Comparison of ENCODE assay signal across 19 cellular contexts in the genomic region with DNA sequence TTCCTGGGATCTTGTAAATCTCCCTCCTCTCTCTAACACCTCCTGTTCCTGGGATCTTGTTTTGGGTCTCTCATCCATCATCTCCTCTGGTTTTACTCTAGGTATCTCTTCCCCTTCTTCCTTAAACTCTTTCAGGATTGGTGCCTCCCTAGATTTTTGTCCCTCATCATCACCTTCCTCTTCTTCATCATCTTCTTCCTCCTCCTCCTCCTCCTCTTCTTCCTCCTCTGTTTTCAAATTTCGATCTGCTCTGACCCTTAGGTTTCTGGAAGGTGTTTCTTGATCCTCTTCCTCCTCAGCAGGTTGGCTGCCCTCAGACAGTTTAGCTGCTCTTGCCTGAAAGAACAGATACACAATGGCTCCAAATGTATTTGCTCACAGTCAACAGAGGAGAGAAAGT. TPM values are rescaled to one million over a fixed set of nuclear protein-coding genes. Genes with fewer than 3 reads are reported as not detected.
DNase-seq lines count a peak whose midpoint lies in the region; ATAC-seq, FAIRE-seq and TF ChIP-seq lines count a peak whose summit lies in the region.
"Had no signal": no experiment of that assay in that cellular context is flagged by ENCODE, and none has a peak within 500 bp of the region (broad histone marks: within the 10 kb centered on the region; RNA-seq: fewer than 3 reads in every experiment).

No MANE protein-coding gene starts in this region.

- H3K9me3 ChIP-seq in HepG2 (ENCODE audit: low read length), result no peaks in the 10 kb centered on the region
- H3K9me3 ChIP-seq in right lobe of liver, result no peaks in the 10 kb centered on the region
- H3K9me3 ChIP-seq: body of pancreas, SJSA1, stomach had no signal

- no peaks in the 10 kb centered on the region for H3K79me2 ChIP-seq in HepG2 (ENCODE audit: insufficient read depth, low read length)

- FAIRE-seq in HepG2 (lab: Jason Lieb, UNC), result no peak

- POLR2A ChIA-PET in HepG2 (lab: Yijun Ruan, JAX), result interaction anchor here (2.5 to 5.8 kb wide), 3 partner anchors 9 to 241 kb away, joined by 6 to 85 read pairs (median 20); partner anchors contain the start of genes ACIN1, C14orf119 and PABPN1
- POLR2A ChIA-PET in activated CD8-positive, alpha-beta T cell treated with anti-CD3 and anti-CD28 coated beads, Interleukin-2, amount 10 ng/mL, durations not matched to agents 7 days and 5 days (lab: Charles Lee), result interaction anchor here (1.1 kb wide), 1 partner anchor 19 kb away, joined by 3 read pairs; no protein-coding TSS in a partner anchor

- no peak overlapping the region for H3K9ac ChIP-seq in HepG2 (ENCODE audit: insufficient read depth, low read depth, low read length)
- H3K9ac ChIP-seq: neural progenitor cell had no signal

- H3K27ac Mint-ChIP-seq in activated CD8-positive, alpha-beta T cell treated with anti-CD3 and anti-CD28 coated beads, Interleukin-2, amount 10 ng/mL, durations not matched to agents 7 days and 5 days, result peak overlapping the region; percentile 13
- H3K27ac Mint-ChIP-seq: neural progenitor cell had no signal

- intact Hi-C loops in HepG2 (cut with micrococcal nuclease; ENCODE audit: unreplicated experiment) (no loop called here), right lobe of liver (cut with DNase I) (no loop called here)

- TF ChIP-seq POLR2A in HepG2 (IDR thresholded peaks at IDR 0.05; ENCODE audit: insufficient read depth in 1 of 2, low read depth in 2 of 2, low read length in 2 of 2) (no peak), right lobe of liver (IDR thresholded peaks at IDR 0.05) (no peak)

- no peak for DNase-seq in HepG2 (ENCODE audit: low spot score)
- no peak for DNase-seq in right lobe of liver
- no peak for DNase-seq in activated CD8-positive, alpha-beta T cell treated with anti-CD3 and anti-CD28 coated beads, Interleukin-2, amount 10 ng/mL, durations not matched to agents 7 days and 5 days
- no peak for DNase-seq in epithelial cell of prostate (ENCODE audit: low read depth, low spot score)
- no peak for DNase-seq in NCI-H2227 treated with DMSO at 0.1 percent for 48 hours (lab: John Stamatoyannopoulos, UW)
- DNase-seq in DMS153 (lab: John Stamatoyannopoulos, UW), result no peak
- DNase-seq in HuH-7.5 (ENCODE audit: low spot score), result no peak
- DNase-seq: body of pancreas, dermis blood vessel endothelial cell, H7, NCI-H187 treated with DMSO at 0.1 percent for 48 hours, NCI-H446, stomach, T-helper 9 cell had no signal

- WGBS in HepG2 (ENCODE audit: low lambda C conversion rate), result 96% methylated on average over 1 of the region's 1 CpG
- WGBS in right lobe of liver (ENCODE audit: insufficient coverage, low coverage, low lambda C conversion rate, missing lambda C conversion rate), result 55% methylated on average over 1 of the region's 1 CpG

- CTCF ChIA-PET in HepG2 (lab: Yijun Ruan, JAX; ENCODE audit: low intra/inter-chr PET ratio, low total read pairs), result interaction anchor here (4.1 kb wide), 1 partner anchor 12 kb away, joined by 20 read pairs; no protein-coding TSS in a partner anchor
- CTCF ChIA-PET in activated CD8-positive, alpha-beta T cell treated with anti-CD3 and anti-CD28 coated beads, Interleukin-2, amount 10 ng/mL, durations not matched to agents 7 days and 5 days (lab: Charles Lee), result interaction anchor here (0.9 to 8.6 kb wide), 5 partner anchors 10 to 94 kb away, joined by 3 to 96 read pairs (median 7); partner anchors contain the start of genes ACIN1 and C14orf119

- H3K27ac ChIP-seq in HepG2 (ENCODE audit: extremely low read length, insufficient read depth, low read length) (no peak overlapping the region), right lobe of liver (no peak overlapping the region), epithelial cell of prostate (peak overlapping the region; percentile 77)
- H3K27ac ChIP-seq: body of pancreas, neural progenitor cell, SJSA1 had no signal

- no peak overlapping the region for H3K4me3 Mint-ChIP-seq in activated CD8-positive, alpha-beta T cell treated with anti-CD3 and anti-CD28 coated beads, Interleukin-2, amount 10 ng/mL, durations not matched to agents 7 days and 5 days
- H3K4me3 Mint-ChIP-seq: neural progenitor cell had no signal

- TF ChIP-seq CTCF in HepG2 (CRISPR knock-in tag; IDR thresholded peaks at IDR 0.05) (no peak), right lobe of liver (IDR thresholded peaks at IDR 0.05) (no peak)

- H3K4me1 Mint-ChIP-seq in activated CD8-positive, alpha-beta T cell treated with anti-CD3 and anti-CD28 coated beads, Interleukin-2, amount 10 ng/mL, durations not matched to agents 7 days and 5 days (ENCODE audit: low read depth), result no peaks in the 10 kb centered on the region
- H3K4me1 Mint-ChIP-seq: neural progenitor cell had no signal

- H4K20me1 ChIP-seq in HepG2 (ENCODE audit: insufficient read depth, low read length), result peaks cover 11% of the 10 kb centered on the region; the same call in 1 of the 2 replicates

- H3K36me3 ChIP-seq in HepG2 (replicated peaks in 1 of 2; ENCODE audit: control insufficient read depth in 1 of 2, insufficient read depth in 2 of 2, low read length in 2 of 2), result peaks cover 66 to 98% of the 10 kb centered on the region in 2 experiments
- peaks cover 8 to 90% (median 49%) of the 10 kb centered on the region in 4 donors for H3K36me3 ChIP-seq in right lobe of liver

- no peak overlapping the region for H2AFZ ChIP-seq in HepG2 (ENCODE audit: low read length)
- H2AFZ ChIP-seq: neural progenitor cell had no signal

- H3K27me3 ChIP-seq in HepG2 (ENCODE audit: control insufficient read depth in 1 of 2, insufficient read depth in 2 of 2, low read length in 2 of 2) (no peaks in the 10 kb centered on the region), right lobe of liver (no peaks in the 10 kb centered on the region)
- H3K27me3 ChIP-seq: body of pancreas, neural progenitor cell, SJSA1, stomach had no signal

- no peak for TF ChIP-seq EP300 in HepG2 (IDR thresholded peaks at IDR 0.05; ENCODE audit: low read depth in 2 of 2, low read length in 2 of 2)
- no peak for TF ChIP-seq EP300 in HepG2 (CRISPR knock-in tag; IDR thresholded peaks at IDR 0.05; ENCODE audit: borderline replicate concordance)

- H3K9me3 Mint-ChIP-seq in activated CD8-positive, alpha-beta T cell treated with anti-CD3 and anti-CD28 coated beads, Interleukin-2, amount 10 ng/mL, durations not matched to agents 7 days and 5 days (ENCODE audit: insufficient read depth), result no peaks in the 10 kb centered on the region
- H3K9me3 Mint-ChIP-seq: neural progenitor cell had no signal

- in situ Hi-C loops in HepG2 (cut with HindIII; ENCODE audit: extremely low pct_ligation_motif_present, low pct_unique_long_range_greater_than_20kb), result no loop called here

- no peaks in the 10 kb centered on the region for H3K27me3 Mint-ChIP-seq in activated CD8-positive, alpha-beta T cell treated with anti-CD3 and anti-CD28 coated beads, Interleukin-2, amount 10 ng/mL, durations not matched to agents 7 days and 5 days (ENCODE audit: low read depth)

- peaks cover 75% of the 10 kb centered on the region for H3K36me3 Mint-ChIP-seq in activated CD8-positive, alpha-beta T cell treated with anti-CD3 and anti-CD28 coated beads, Interleukin-2, amount 10 ng/mL, durations not matched to agents 7 days and 5 days (ENCODE audit: low read depth)

- H3K4me3 ChIP-seq in HepG2 (replicated peaks in 1 of 3; ENCODE audit: insufficient read depth in 1 of 3, low read depth in 2 of 3, low read length in 3 of 3) (no peak overlapping the region), right lobe of liver (no peak overlapping the region)
- H3K4me3 ChIP-seq: body of pancreas, lung, neural progenitor cell, SJSA1, stomach had no signal

- no peak for ATAC-seq in HepG2
- ATAC-seq in right lobe of liver, result no peak
- no peak for ATAC-seq in activated CD8-positive, alpha-beta T cell treated with anti-CD3 and anti-CD28 coated beads, Interleukin-2, amount 10 ng/mL, durations not matched to agents 7 days and 5 days
- ATAC-seq in HG03108 (IDR thresholded peaks at IDR 0.05; ENCODE audit: unreplicated experiment), result no peak
- ATAC-seq: body of pancreas had no signal

- no peak overlapping the region for H3K4me2 ChIP-seq in HepG2 (ENCODE audit: low read depth, low read length)
- H3K4me2 ChIP-seq: neural progenitor cell had no signal

- H3K4me1 ChIP-seq in HepG2 (ENCODE audit: insufficient read depth, low read length), result no peaks in the 10 kb centered on the region
- peaks cover 0 to 13% (median 4%) of the 10 kb centered on the region in 4 donors for H3K4me1 ChIP-seq in right lobe of liver
- H3K4me1 ChIP-seq: body of pancreas, neural progenitor cell had no signal

- no TSS peak for BruUV-seq in HepG2 (replicated peaks; lab: Mats Ljungman, UMichigan)

- TF ChIP-seq RAD21 in HepG2 (CRISPR knock-in tag; IDR thresholded peaks at IDR 0.05), result no peak

RNA-seq across cellular contexts. Expression of gene ACIN1, which starts 14.5 kb away (rescaled TPM):
- 102 and 165 TPM in 2 replicates for total RNA-seq in HepG2 (2016; rRNA removed; fragmentation: Illumina TruSeq; extraction: Trizol)
- total RNA-seq in HepG2 (2016; cell fraction: cytosol; rRNA removed; fragmentation: Illumina TruSeq; extraction: Trizol; ENCODE audit: low read depth), result 71.3 and 71.5 TPM in 2 replicates
- total RNA-seq in HepG2 (2016; cell fraction: insoluble cytoplasmic fraction; rRNA removed; fragmentation: Illumina TruSeq; extraction: Trizol), result 79.7 and 163 TPM in 2 replicates
- total RNA-seq in HepG2 (2016; cell fraction: membrane; rRNA removed; fragmentation: Illumina TruSeq; extraction: Trizol), result 59.8 and 62.7 TPM in 2 replicates
- total RNA-seq in HepG2 (2016; cell fraction: nucleus; rRNA removed; fragmentation: Illumina TruSeq; extraction: Trizol), result 344 and 371 TPM in 2 replicates
- polyA plus RNA-seq in HepG2 (2011; rRNA removed), result 183 and 222 TPM in 2 replicates
- 64.2 and 64.8 TPM in 2 replicates for polyA plus RNA-seq in HepG2 (2011; cell fraction: cytosol; rRNA removed)
- 997 and 1,030 TPM in 2 replicates for polyA plus RNA-seq in HepG2 (2011; cell fraction: nucleus; rRNA removed)
- 155 and 156 TPM in 2 replicates for polyA plus RNA-seq in HepG2 (2012)
- polyA plus RNA-seq in HepG2 (2016; cell fraction: cytosol; fragmentation: Illumina TruSeq; extraction: Trizol; ENCODE audit: low read depth), result 17.6 and 21.0 TPM in 2 replicates
- 105 and 132 TPM in 2 replicates for polyA plus RNA-seq in HepG2 (2016; cell fraction: insoluble cytoplasmic fraction; fragmentation: Illumina TruSeq; extraction: Trizol; ENCODE audit: low read depth)
- polyA plus RNA-seq in HepG2 (2016; cell fraction: membrane; fragmentation: Illumina TruSeq; extraction: Trizol; ENCODE audit: low read depth), result 29.3 and 37.8 TPM in 2 replicates
- 1,263 and 1,283 TPM in 2 replicates for polyA plus RNA-seq in HepG2 (2016; cell fraction: nucleus; fragmentation: Illumina TruSeq; extraction: Trizol; ENCODE audit: insufficient read depth, low read depth)
- polyA minus RNA-seq in HepG2 (2011; rRNA and poly(A)+ RNA removed; ENCODE audit: low replicate concordance), result 122 and 152 TPM in 2 replicates
- 39.4 and 46.3 TPM in 2 replicates for polyA minus RNA-seq in HepG2 (2011; cell fraction: cytosol; rRNA and poly(A)+ RNA removed)
- polyA minus RNA-seq in HepG2 (2011; cell fraction: nucleus; rRNA and poly(A)+ RNA removed), result 630 and 693 TPM in 2 replicates
- total RNA-seq in right lobe of liver, result 10 to 100 TPM; 40.5 to 66.1 (median 52.9) TPM
- 100 to 1,000 TPM; 161 to 177 TPM for total RNA-seq in activated CD8-positive, alpha-beta T cell treated with anti-CD3 and anti-CD28 coated beads, Interleukin-2, amount 10 ng/mL, durations not matched to agents 7 days and 5 days

RNA-seq across cellular contexts. Expression of gene C14orf119, which starts 14.8 kb away (rescaled TPM):
- total RNA-seq in HepG2 (2016; rRNA removed; fragmentation: Illumina TruSeq; extraction: Trizol), result 206 and 299 TPM in 2 replicates
- 51.0 and 54.6 TPM in 2 replicates for total RNA-seq in HepG2 (2016; cell fraction: cytosol; rRNA removed; fragmentation: Illumina TruSeq; extraction: Trizol; ENCODE audit: low read depth)
- 204 and 326 TPM in 2 replicates for total RNA-seq in HepG2 (2016; cell fraction: insoluble cytoplasmic fraction; rRNA removed; fragmentation: Illumina TruSeq; extraction: Trizol)
- 66.2 and 72.9 TPM in 2 replicates for total RNA-seq in HepG2 (2016; cell fraction: membrane; rRNA removed; fragmentation: Illumina TruSeq; extraction: Trizol)
- 67.0 and 72.0 TPM in 2 replicates for total RNA-seq in HepG2 (2016; cell fraction: nucleus; rRNA removed; fragmentation: Illumina TruSeq; extraction: Trizol)
- 104 and 117 TPM in 2 replicates for polyA plus RNA-seq in HepG2 (2011; rRNA removed)
- 125 and 157 TPM in 2 replicates for polyA plus RNA-seq in HepG2 (2011; cell fraction: cytosol; rRNA removed)
- 52.9 and 72.4 TPM in 2 replicates for polyA plus RNA-seq in HepG2 (2011; cell fraction: nucleus; rRNA removed)
- polyA plus RNA-seq in HepG2 (2012), result 79.1 and 104 TPM in 2 replicates
- polyA plus RNA-seq in HepG2 (2016; cell fraction: cytosol; fragmentation: Illumina TruSeq; extraction: Trizol; ENCODE audit: low read depth), result 39.1 and 40.5 TPM in 2 replicates
- polyA plus RNA-seq in HepG2 (2016; cell fraction: insoluble cytoplasmic fraction; fragmentation: Illumina TruSeq; extraction: Trizol; ENCODE audit: low read depth), result 290 and 316 TPM in 2 replicates
- polyA plus RNA-seq in HepG2 (2016; cell fraction: membrane; fragmentation: Illumina TruSeq; extraction: Trizol; ENCODE audit: low read depth), result 46.1 and 51.5 TPM in 2 replicates
- polyA plus RNA-seq in HepG2 (2016; cell fraction: nucleus; fragmentation: Illumina TruSeq; extraction: Trizol; ENCODE audit: insufficient read depth, low read depth), result 112 and 120 TPM in 2 replicates
- polyA minus RNA-seq in HepG2 (2011; rRNA and poly(A)+ RNA removed; ENCODE audit: low replicate concordance), result 101 and 161 TPM in 2 replicates
- polyA minus RNA-seq in HepG2 (2011; cell fraction: cytosol; rRNA and poly(A)+ RNA removed), result 54.7 and 61.1 TPM in 2 replicates
- polyA minus RNA-seq in HepG2 (2011; cell fraction: nucleus; rRNA and poly(A)+ RNA removed), result 24.1 and 38.5 TPM in 2 replicates
- 10 to 100 TPM; 10.7 to 22.6 (median 14.1) TPM for total RNA-seq in right lobe of liver
- total RNA-seq in activated CD8-positive, alpha-beta T cell treated with anti-CD3 and anti-CD28 coated beads, Interleukin-2, amount 10 ng/mL, durations not matched to agents 7 days and 5 days, result 10 to 100 TPM; 46.0 to 47.0 TPM

RNA-seq across cellular contexts. Expression of gene CDH24, which starts 23.2 kb away (rescaled TPM):
- total RNA-seq in HepG2 (2016; rRNA removed; fragmentation: Illumina TruSeq; extraction: Trizol), result 0.41 and 0.69 TPM in 2 replicates
- 0.35 and 0.40 TPM in 2 replicates for total RNA-seq in HepG2 (2016; cell fraction: cytosol; rRNA removed; fragmentation: Illumina TruSeq; extraction: Trizol; ENCODE audit: low read depth)
- 0.45 and 0.76 TPM in 2 replicates for total RNA-seq in HepG2 (2016; cell fraction: insoluble cytoplasmic fraction; rRNA removed; fragmentation: Illumina TruSeq; extraction: Trizol)
- total RNA-seq in HepG2 (2016; cell fraction: membrane; rRNA removed; fragmentation: Illumina TruSeq; extraction: Trizol), result 1.1 and 1.2 TPM in 2 replicates
- total RNA-seq in HepG2 (2016; cell fraction: nucleus; rRNA removed; fragmentation: Illumina TruSeq; extraction: Trizol), result 0.56 and 0.59 TPM in 2 replicates
- polyA plus RNA-seq in HepG2 (2011; rRNA removed), result 0.99 and 1.2 TPM in 2 replicates
- 0.41 and 0.76 TPM in 2 replicates for polyA plus RNA-seq in HepG2 (2011; cell fraction: cytosol; rRNA removed)
- polyA plus RNA-seq in HepG2 (2011; cell fraction: nucleus; rRNA removed), result 6.5 and 6.6 TPM in 2 replicates
- polyA plus RNA-seq in HepG2 (2012), result 0.50 and 0.55 TPM in 2 replicates
- polyA plus RNA-seq in HepG2 (2016; cell fraction: cytosol; fragmentation: Illumina TruSeq; extraction: Trizol; ENCODE audit: low read depth), result 0.59 and 0.70 TPM in 2 replicates
- polyA plus RNA-seq in HepG2 (2016; cell fraction: insoluble cytoplasmic fraction; fragmentation: Illumina TruSeq; extraction: Trizol; ENCODE audit: low read depth), result 0.41 and 0.73 TPM in 2 replicates
- 1.0 and 1.2 TPM in 2 replicates for polyA plus RNA-seq in HepG2 (2016; cell fraction: membrane; fragmentation: Illumina TruSeq; extraction: Trizol; ENCODE audit: low read depth)
- polyA plus RNA-seq in HepG2 (2016; cell fraction: nucleus; fragmentation: Illumina TruSeq; extraction: Trizol; ENCODE audit: insufficient read depth, low read depth), result 2.5 and 2.8 TPM in 2 replicates
- 1.1 and 16.3 TPM in 2 replicates for polyA minus RNA-seq in HepG2 (2011; rRNA and poly(A)+ RNA removed; ENCODE audit: low replicate concordance)
- 0.40 and 0.44 TPM in 2 replicates for polyA minus RNA-seq in HepG2 (2011; cell fraction: cytosol; rRNA and poly(A)+ RNA removed)
- polyA minus RNA-seq in HepG2 (2011; cell fraction: nucleus; rRNA and poly(A)+ RNA removed), result 0.90 and 0.99 TPM in 2 replicates
- under 1 TPM; 0.26 to 0.74 (median 0.54) TPM for total RNA-seq in right lobe of liver
- 1 to 10 TPM; 1.6 to 1.8 TPM for total RNA-seq in activated CD8-positive, alpha-beta T cell treated with anti-CD3 and anti-CD28 coated beads, Interleukin-2, amount 10 ng/mL, durations not matched to agents 7 days and 5 days

RNA-seq across cellular contexts. Expression of gene CIROP, which starts 24.3 kb away (rescaled TPM):
- total RNA-seq in HepG2 (2016; rRNA removed; fragmentation: Illumina TruSeq; extraction: Trizol), result not detected in 2 replicates
- not detected in 2 replicates for total RNA-seq in HepG2 (2016; cell fraction: cytosol; rRNA removed; fragmentation: Illumina TruSeq; extraction: Trizol; ENCODE audit: low read depth)
- total RNA-seq in HepG2 (2016; cell fraction: insoluble cytoplasmic fraction; rRNA removed; fragmentation: Illumina TruSeq; extraction: Trizol), result not detected in 2 replicates
- not detected in 2 replicates for total RNA-seq in HepG2 (2016; cell fraction: membrane; rRNA removed; fragmentation: Illumina TruSeq; extraction: Trizol)
- not detected in 2 replicates for total RNA-seq in HepG2 (2016; cell fraction: nucleus; rRNA removed; fragmentation: Illumina TruSeq; extraction: Trizol)
- 0.07 and 0.14 TPM in 2 replicates for polyA plus RNA-seq in HepG2 (2011; rRNA removed)
- 0.05 and 0.14 TPM in 2 replicates for polyA plus RNA-seq in HepG2 (2011; cell fraction: cytosol; rRNA removed)
- polyA plus RNA-seq in HepG2 (2011; cell fraction: nucleus; rRNA removed), result 0.18 and 0.59 TPM in 2 replicates
- polyA plus RNA-seq in HepG2 (2012), result 0.05 and 0.12 TPM in 2 replicates
- polyA plus RNA-seq in HepG2 (2016; cell fraction: cytosol; fragmentation: Illumina TruSeq; extraction: Trizol; ENCODE audit: low read depth), result not detected in 2 replicates
- not detected in 2 replicates for polyA plus RNA-seq in HepG2 (2016; cell fraction: insoluble cytoplasmic fraction; fragmentation: Illumina TruSeq; extraction: Trizol; ENCODE audit: low read depth)
- polyA plus RNA-seq in HepG2 (2016; cell fraction: membrane; fragmentation: Illumina TruSeq; extraction: Trizol; ENCODE audit: low read depth), result not detected in 2 replicates
- polyA plus RNA-seq in HepG2 (2016; cell fraction: nucleus; fragmentation: Illumina TruSeq; extraction: Trizol; ENCODE audit: insufficient read depth, low read depth), result not detected in 2 replicates
- 0.12 TPM in 1 of 2 replicates, not detected in the other for polyA minus RNA-seq in HepG2 (2011; rRNA and poly(A)+ RNA removed; ENCODE audit: low replicate concordance)
- polyA minus RNA-seq in HepG2 (2011; cell fraction: cytosol; rRNA and poly(A)+ RNA removed), result not detected in 2 replicates
- polyA minus RNA-seq in HepG2 (2011; cell fraction: nucleus; rRNA and poly(A)+ RNA removed), result not detected in 2 replicates
- not detected for total RNA-seq in right lobe of liver
- not detected for total RNA-seq in activated CD8-positive, alpha-beta T cell treated with anti-CD3 and anti-CD28 coated beads, Interleukin-2, amount 10 ng/mL, durations not matched to agents 7 days and 5 days
- total RNA-seq: body of pancreas, dermis blood vessel endothelial cell, lung, SJSA1, stomach had no signal
- polyA plus RNA-seq: lung, stomach had no signal

RNA-seq across cellular contexts. Expression of gene PSMB11, which starts 38.5 kb away (rescaled TPM):
- total RNA-seq in HepG2 (2016; rRNA removed; fragmentation: Illumina TruSeq; extraction: Trizol) (not detected in 2 replicates), right lobe of liver (not detected)
- total RNA-seq in HepG2 (2016; cell fraction: cytosol; rRNA removed; fragmentation: Illumina TruSeq; extraction: Trizol; ENCODE audit: low read depth), result not detected in 2 replicates
- not detected in 2 replicates for total RNA-seq in HepG2 (2016; cell fraction: insoluble cytoplasmic fraction; rRNA removed; fragmentation: Illumina TruSeq; extraction: Trizol)
- not detected in 2 replicates for total RNA-seq in HepG2 (2016; cell fraction: membrane; rRNA removed; fragmentation: Illumina TruSeq; extraction: Trizol)
- total RNA-seq in HepG2 (2016; cell fraction: nucleus; rRNA removed; fragmentation: Illumina TruSeq; extraction: Trizol), result not detected in 2 replicates
- polyA plus RNA-seq in HepG2 (2011; rRNA removed), result not detected in 2 replicates
- not detected in 2 replicates for polyA plus RNA-seq in HepG2 (2011; cell fraction: cytosol; rRNA removed)
- not detected in 2 replicates for polyA plus RNA-seq in HepG2 (2011; cell fraction: nucleus; rRNA removed)
- not detected in 2 replicates for polyA plus RNA-seq in HepG2 (2012)
- polyA plus RNA-seq in HepG2 (2016; cell fraction: cytosol; fragmentation: Illumina TruSeq; extraction: Trizol; ENCODE audit: low read depth), result not detected in 2 replicates
- not detected in 2 replicates for polyA plus RNA-seq in HepG2 (2016; cell fraction: insoluble cytoplasmic fraction; fragmentation: Illumina TruSeq; extraction: Trizol; ENCODE audit: low read depth)
- not detected in 2 replicates for polyA plus RNA-seq in HepG2 (2016; cell fraction: membrane; fragmentation: Illumina TruSeq; extraction: Trizol; ENCODE audit: low read depth)
- polyA plus RNA-seq in HepG2 (2016; cell fraction: nucleus; fragmentation: Illumina TruSeq; extraction: Trizol; ENCODE audit: insufficient read depth, low read depth), result not detected in 2 replicates
- polyA minus RNA-seq in HepG2 (2011; rRNA and poly(A)+ RNA removed; ENCODE audit: low replicate concordance), result 0.10 TPM in 1 of 2 replicates, not detected in the other
- polyA minus RNA-seq in HepG2 (2011; cell fraction: cytosol; rRNA and poly(A)+ RNA removed), result not detected in 2 replicates
- not detected in 2 replicates for polyA minus RNA-seq in HepG2 (2011; cell fraction: nucleus; rRNA and poly(A)+ RNA removed)
- not detected for total RNA-seq in activated CD8-positive, alpha-beta T cell treated with anti-CD3 and anti-CD28 coated beads, Interleukin-2, amount 10 ng/mL, durations not matched to agents 7 days and 5 days
- total RNA-seq: body of pancreas, dermis blood vessel endothelial cell, H7, lung, SJSA1, stomach had no signal
- polyA plus RNA-seq: esophagus, lung, stomach had no signal
